Comparison of ENCODE assay signal across 10 cellular contexts in genomic region chr19:50836543-50837195, GRCh38. TPM values are rescaled to one million over a fixed set of nuclear protein-coding genes. Genes with fewer than 3 reads are reported as not detected.
A peak's percentile ranks its signal among the peaks of the same experiment; 100 is the strongest.
DNase-seq lines count a peak whose midpoint lies in the region; ATAC-seq, FAIRE-seq and TF ChIP-seq lines count a peak whose summit lies in the region.
"Had no signal": no experiment of that assay in that cellular context is flagged by ENCODE, and none has a peak within 500 bp of the region (broad histone marks: within the 10 kb centered on the region; RNA-seq: fewer than 3 reads in every experiment).

No MANE protein-coding gene starts in this region.

- H3K4me3 Mint-ChIP-seq in osteocyte (ENCODE audit: unreplicated experiment): peak overlapping the region; percentile 76

- no peaks in the 10 kb centered on the region for H3K9me2 ChIP-seq in DOHH2 (replicated peaks; ENCODE audit: control insufficient read depth, low read length)

- H3K27me3 ChIP-seq in DOHH2 (ENCODE audit: control insufficient read depth, low read length): peaks cover 23% of the 10 kb centered on the region
- H3K27me3 ChIP-seq in NT2/D1 (ENCODE audit: insufficient read depth, insufficient read length): peaks cover 51% of the 10 kb centered on the region
- H3K27me3 ChIP-seq in H1 (replicated peaks in 1 of 4; ENCODE audit: control insufficient read depth in 3 of 4, extremely low read depth in 1 of 4, insufficient read depth in 3 of 4, low read length in 3 of 4): peaks cover 0 to 22% (median 7%) of the 10 kb centered on the region in 4 experiments; a peak in 6 of 7 replicates
- H3K27me3 ChIP-seq in small intestine (ENCODE audit: control insufficient read depth in 2 of 2, insufficient read depth in 2 of 2, low read length in 2 of 2): peaks cover 0 to 5% of the 10 kb centered on the region in 2 donors

- H3K36me3 Mint-ChIP-seq in osteocyte (ENCODE audit: unreplicated experiment): no peaks in the 10 kb centered on the region

- H3K79me1 ChIP-seq in H1 (ENCODE audit: low read depth, low read length): no peaks in the 10 kb centered on the region

- peak overlapping the region; percentile 91 for H3K4ac ChIP-seq in H1 (replicated peaks; ENCODE audit: insufficient read length, low read depth, low read length)

- ATAC-seq in GM21723 (IDR thresholded peaks at IDR 0.05; ENCODE audit: unreplicated experiment): no peak

- no peak for TF ChIP-seq RAD21 in H1 (IDR thresholded peaks at IDR 0.05 in 1 of 2, conservative IDR thresholded peaks at IDR 0.05 in 1 of 2; ENCODE audit: low read depth in 2 of 2, low read length in 2 of 2)

- H3K36me3 ChIP-seq in DOHH2 (ENCODE audit: control insufficient read depth, low read length) (no peaks in the 10 kb centered on the region), NT2/D1 (ENCODE audit: insufficient read depth, insufficient read length, low read length) (no peaks in the 10 kb centered on the region), H1 (ENCODE audit: control insufficient read depth in 2 of 4, insufficient read depth in 4 of 4, low read length in 3 of 4) (no peaks in the 10 kb centered on the region), small intestine (ENCODE audit: control insufficient read depth in 2 of 2, insufficient read depth in 2 of 2, low read length in 2 of 2) (no peaks in the 10 kb centered on the region)

- H3K23me2 ChIP-seq in H1 (ENCODE audit: low read depth, low read length): peaks cover 8% of the 10 kb centered on the region; the same call in 1 of the 2 replicates

- no peak overlapping the region for H2BK20ac ChIP-seq in H1 (ENCODE audit: low read length)

- H3K56ac ChIP-seq in H1 (replicated peaks; ENCODE audit: insufficient read length, low read depth, low read length): no peak overlapping the region

- peak overlapping the region; percentile 92; the same call in 1 of the 2 replicates for H2BK12ac ChIP-seq in H1 (ENCODE audit: low read depth, low read length)

- no peak for TF ChIP-seq POLR2A in H1 (IDR thresholded peaks at IDR 0.05; ENCODE audit: control extremely low read depth in 1 of 2, low read depth in 2 of 2, low read length in 2 of 2)

- no peak overlapping the region for H2BK120ac ChIP-seq in H1 (replicated peaks; ENCODE audit: low read depth, low read length)

- POLR2A ChIA-PET in H1 (lab: Charles Lee; ENCODE audit: partially characterized antibody): interaction anchor here (0.6 to 5.4 kb wide), 6 partner anchors 32 to 912 kb away, joined by 3 to 24 read pairs (median 4); no protein-coding TSS in a partner anchor

- H4K5ac ChIP-seq in H1 (ENCODE audit: insufficient read length, low read depth, low read length): no peak overlapping the region

- no peaks in the 10 kb centered on the region for H3K9me3 Mint-ChIP-seq in osteocyte (ENCODE audit: unreplicated experiment)

- peaks cover 9% of the 10 kb centered on the region for H3K4me1 Mint-ChIP-seq in osteocyte (ENCODE audit: unreplicated experiment)

- TF ChIP-seq EP300 in H1 (IDR thresholded peaks at IDR 0.05; ENCODE audit: borderline replicate concordance in 1 of 2, low read depth in 2 of 2, low read length in 2 of 2): no peak

- H3K27me3 Mint-ChIP-seq in osteocyte (ENCODE audit: unreplicated experiment): no peaks in the 10 kb centered on the region

- CTCF ChIA-PET in H1 (lab: Charles Lee; ENCODE audit: partially characterized antibody): interaction anchor here (0.5 to 1.4 kb wide), 5 partner anchors 22 to 167 kb away, joined by 3 to 6 read pairs (median 3); no protein-coding TSS in a partner anchor

- H3K27ac ChIP-seq in DOHH2 (ENCODE audit: low read depth, low read length) (no peak overlapping the region), H1 (ENCODE audit: low read depth, low read length) (no peak overlapping the region), small intestine (ENCODE audit: low read depth in 1 of 2, low read length in 1 of 2) (no peak overlapping the region)

- WGBS in H1 (ENCODE audit: extremely low coverage in 1 of 2, insufficient coverage in 1 of 2, insufficient read length in 1 of 2, insufficient replicate concordance in 2 of 2, low coverage in 1 of 2, low lambda C conversion rate in 2 of 2, missing lambda C conversion rate in 1 of 2), 2 experiments: 72% methylated on average over 17 of the region's 19 CpGs; no CpG with 5 or more reads in 1 of the 2 experiments
- 14 to 47% (median 30%) methylated on average over 19 of the region's 19 CpGs for WGBS in small intestine, 3 donors

- no peak overlapping the region for H3K23ac ChIP-seq in H1 (ENCODE audit: insufficient read length)

- H3K4me2 ChIP-seq in DOHH2 (ENCODE audit: low read length): peak overlapping the region; percentile 71
- H3K4me2 ChIP-seq in H1 (ENCODE audit: insufficient read depth in 1 of 2, low read depth in 2 of 2, low read length in 2 of 2): peak overlapping the region; percentile 80

- peak overlapping the region; percentile 83 for H3K9ac ChIP-seq in NT2/D1 (ENCODE audit: insufficient read length, low read depth)
- H3K9ac ChIP-seq in H1 (replicated peaks in 1 of 4; ENCODE audit: extremely low read depth in 1 of 4, low read depth in 3 of 4, low read length in 3 of 4): 0 out of 7 replicates have a peak overlapping the region, but pooled peaks of 2 of the 4 experiments have one; percentile 7 to 43

- H3K14ac ChIP-seq in H1 (ENCODE audit: insufficient read length): no peak overlapping the region

- no peak for TF ChIP-seq CTCF in DOHH2 (IDR thresholded peaks at IDR 0.05; ENCODE audit: low read depth, low read length, poor library complexity, severe bottlenecking)
- no peak for TF ChIP-seq CTCF in H1 (IDR thresholded peaks at IDR 0.05; ENCODE audit: control extremely low read depth in 1 of 3, insufficient read depth in 1 of 3, low read depth in 1 of 3, low read length in 3 of 3)
- no peak for TF ChIP-seq CTCF in osteocyte (IDR thresholded peaks at IDR 0.05)

- H3K18ac ChIP-seq in H1 (ENCODE audit: extremely low read depth, low read length): peak overlapping the region; percentile 66

- 0 out of 2 replicates have a peak overlapping the region, but pooled peaks have one; percentile 29 for H2BK15ac ChIP-seq in H1 (ENCODE audit: low read length)

- H2AK5ac ChIP-seq in H1 (ENCODE audit: low read depth, low read length): 0 out of 2 replicates have a peak overlapping the region, but pooled peaks have one; percentile 24

- H2AFZ ChIP-seq in H1 (ENCODE audit: low read length): peak overlapping the region; percentile 69

- no peak overlapping the region for H3K27ac Mint-ChIP-seq in osteocyte (ENCODE audit: unreplicated experiment)

- H2BK5ac ChIP-seq in H1 (ENCODE audit: low read depth, low read length): peak overlapping the region; percentile 82; the same call in 1 of the 2 replicates

- peaks cover 13% of the 10 kb centered on the region for H3K4me1 ChIP-seq in DOHH2 (ENCODE audit: control insufficient read depth, low read length)
- H3K4me1 ChIP-seq in NT2/D1 (ENCODE audit: insufficient read depth, insufficient read length): peaks cover 2% of the 10 kb centered on the region
- H3K4me1 ChIP-seq in H1 (replicated peaks in 1 of 4; ENCODE audit: control insufficient read depth in 3 of 4, insufficient read depth in 4 of 4, low read length in 3 of 4): peaks cover 0 to 7% (median 2%) of the 10 kb centered on the region in 4 experiments; a peak in 3 of 7 replicates
- H3K4me1 ChIP-seq in small intestine (ENCODE audit: control insufficient read depth in 2 of 2, insufficient read depth in 1 of 2, low read depth in 1 of 2, low read length in 1 of 2): no peaks in the 10 kb centered on the region

- no peaks in the 10 kb centered on the region for H3K9me3 ChIP-seq in DOHH2 (ENCODE audit: control insufficient read depth, insufficient read depth, low read length)
- no peaks in the 10 kb centered on the region for H3K9me3 ChIP-seq in NT2/D1 (ENCODE audit: insufficient read depth, low read length)
- no peaks in the 10 kb centered on the region for H3K9me3 ChIP-seq in H1 (ENCODE audit: insufficient read depth in 2 of 2, low read depth in 1 of 2, low read length in 1 of 2)
- no peaks in the 10 kb centered on the region for H3K9me3 ChIP-seq in small intestine (ENCODE audit: control insufficient read depth, low read depth)

- H4K8ac ChIP-seq in H1 (ENCODE audit: extremely low read depth, insufficient read depth, low read length): peak overlapping the region; percentile 92

- DNase-seq in NT2/D1 (ENCODE audit: low read depth, low spot score) (no peak), H1 (ENCODE audit: low read depth in 1 of 2, low spot score in 2 of 2) (no peak), osteocyte (ENCODE audit: extremely low spot score, unreplicated experiment) (no peak), small intestine (no peak), NCI-H2227 treated with DMSO at 0.1 percent for 48 hours (lab: John Stamatoyannopoulos, UW) (no peak)
- DNase-seq: SIG-M5 had no signal

- H4K91ac ChIP-seq in H1 (replicated peaks; ENCODE audit: insufficient read length, low read length): peak overlapping the region; percentile 78

- no peak for FAIRE-seq in H1 (lab: Jason Lieb, UNC)
- FAIRE-seq in small intestine (lab: Jason Lieb, UNC): no peak
- FAIRE-seq: islet of Langerhans had no signal

- H3K4me3 ChIP-seq in DOHH2 (ENCODE audit: low read length): no peak overlapping the region
- peak overlapping the region; percentile 72 for H3K4me3 ChIP-seq in NT2/D1 (ENCODE audit: insufficient read length, low read depth)
- H3K4me3 ChIP-seq in H1 (ENCODE audit: extremely low read depth in 1 of 4, insufficient read depth in 2 of 4, low read depth in 3 of 4, low read length in 4 of 4): peak overlapping the region; percentile 59 to 76 (median 64); a peak in 6 of 8 replicates
- no peak overlapping the region for H3K4me3 ChIP-seq in small intestine (ENCODE audit: low read depth in 1 of 2, low read length in 2 of 2)

- no peaks in the 10 kb centered on the region for H3F3A ChIP-seq in DOHH2 (ENCODE audit: control insufficient read depth, insufficient read depth)

- H3K79me2 ChIP-seq in DOHH2 (ENCODE audit: control insufficient read depth, low read length) (no peaks in the 10 kb centered on the region), H1 (ENCODE audit: control insufficient read depth in 1 of 2, insufficient read depth in 2 of 2, low read length in 2 of 2) (no peaks in the 10 kb centered on the region)

- no peaks in the 10 kb centered on the region for H4K20me1 ChIP-seq in DOHH2 (ENCODE audit: control insufficient read depth, insufficient read depth, low read depth, low read length)
- H4K20me1 ChIP-seq in H1 (replicated peaks in 1 of 2; ENCODE audit: control insufficient read depth in 1 of 2, insufficient read depth in 2 of 2, low read length in 2 of 2): no peaks in the 10 kb centered on the region

RNA-seq across cellular contexts. Expression of gene KLK15, which starts 3.3 kb away (rescaled TPM):
- total RNA-seq in H1 (2021; fragmentation: NEBNext Ultra II Directional; extraction: Animal tissue kit (Norgen Biotek cat#: 25700)): not detected in 2 replicates
- polyA plus RNA-seq in H1 (2011; rRNA removed) (not detected in 2 replicates), small intestine (not detected)
- 0.06 TPM for polyA plus RNA-seq in H1 (2011; cell fraction: cytosol; rRNA removed)
- 0.20 TPM for polyA plus RNA-seq in H1 (2011; cell fraction: nucleus; rRNA removed)
- not detected in 4 replicates for polyA plus RNA-seq in H1 (2012, experiment 1 of 2)
- polyA plus RNA-seq in H1 (2012, experiment 2 of 2): not detected
- polyA plus RNA-seq in H1 (2013, experiment 1 of 2): 0.04 TPM
- polyA plus RNA-seq in H1 (2013, experiment 2 of 2): not detected
- polyA minus RNA-seq in H1 (2011; rRNA and poly(A)+ RNA removed): not detected in 2 replicates
- not detected for polyA minus RNA-seq in H1 (2011; cell fraction: cytosol; rRNA and poly(A)+ RNA removed)
- polyA minus RNA-seq in H1 (2011; cell fraction: nucleus; rRNA and poly(A)+ RNA removed): not detected
- total RNA-seq in osteocyte: not detected in 2 replicates
- total RNA-seq: subcutaneous adipose tissue had no signal

RNA-seq across cellular contexts. Expression of gene KLK1, which starts 13.1 kb away (rescaled TPM):
- total RNA-seq in H1 (2021; fragmentation: NEBNext Ultra II Directional; extraction: Animal tissue kit (Norgen Biotek cat#: 25700)): 3.4 and 4.8 TPM in 2 replicates
- polyA plus RNA-seq in H1 (2011; rRNA removed) (4.0 and 5.8 TPM in 2 replicates), small intestine (10 to 100 TPM; 12.5 to 45.6 (median 14.1) TPM)
- polyA plus RNA-seq in H1 (2011; cell fraction: cytosol; rRNA removed): 4.8 TPM
- polyA plus RNA-seq in H1 (2011; cell fraction: nucleus; rRNA removed): 7.1 TPM
- 5.2 to 6.7 TPM (median 5.7 TPM) in 4 replicates for polyA plus RNA-seq in H1 (2012, experiment 1 of 2)
- 4.1 TPM for polyA plus RNA-seq in H1 (2012, experiment 2 of 2)
- 6.2 TPM for polyA plus RNA-seq in H1 (2013, experiment 1 of 2)
- polyA plus RNA-seq in H1 (2013, experiment 2 of 2): 5.8 TPM
- 0.63 and 1.4 TPM in 2 replicates for polyA minus RNA-seq in H1 (2011; rRNA and poly(A)+ RNA removed)
- polyA minus RNA-seq in H1 (2011; cell fraction: cytosol; rRNA and poly(A)+ RNA removed): 1.3 TPM
- 2.9 TPM for polyA minus RNA-seq in H1 (2011; cell fraction: nucleus; rRNA and poly(A)+ RNA removed)
- not detected in 2 replicates for total RNA-seq in osteocyte

RNA-seq across cellular contexts. Expression of gene KLK3, which starts 18.0 kb away (rescaled TPM):
- total RNA-seq in H1 (2021; fragmentation: NEBNext Ultra II Directional; extraction: Animal tissue kit (Norgen Biotek cat#: 25700)): not detected in 2 replicates
- polyA plus RNA-seq in H1 (2011; rRNA removed): 0.08 and 0.25 TPM in 2 replicates
- polyA plus RNA-seq in H1 (2011; cell fraction: cytosol; rRNA removed): 0.13 TPM
- 0.86 TPM for polyA plus RNA-seq in H1 (2011; cell fraction: nucleus; rRNA removed)
- 0.15 TPM in 1 of 4 replicates, not detected in the others for polyA plus RNA-seq in H1 (2012, experiment 1 of 2)
- polyA plus RNA-seq in H1 (2012, experiment 2 of 2): not detected
- polyA plus RNA-seq in H1 (2013, experiment 1 of 2): 0.04 TPM
- polyA plus RNA-seq in H1 (2013, experiment 2 of 2): 0.06 TPM
- 0.61 and 0.69 TPM in 2 replicates for polyA minus RNA-seq in H1 (2011; rRNA and poly(A)+ RNA removed)
- polyA minus RNA-seq in H1 (2011; cell fraction: cytosol; rRNA and poly(A)+ RNA removed): not detected
- not detected for polyA minus RNA-seq in H1 (2011; cell fraction: nucleus; rRNA and poly(A)+ RNA removed)
- not detected in 2 replicates for total RNA-seq in osteocyte
- 1 to 10 TPM in 1 of 3 donors, under 1 TPM in 2; 0.07 to 1.1 (median 0.27) TPM for polyA plus RNA-seq in small intestine
- total RNA-seq: subcutaneous adipose tissue had no signal

RNA-seq across cellular contexts. Expression of gene KLK2, which starts 36.6 kb away (rescaled TPM):
- total RNA-seq in H1 (2021; fragmentation: NEBNext Ultra II Directional; extraction: Animal tissue kit (Norgen Biotek cat#: 25700)): not detected in 2 replicates
- 0.20 and 0.36 TPM in 2 replicates for polyA plus RNA-seq in H1 (2011; rRNA removed)
- polyA plus RNA-seq in H1 (2011; cell fraction: cytosol; rRNA removed): 0.59 TPM
- polyA plus RNA-seq in H1 (2011; cell fraction: nucleus; rRNA removed): 0.57 TPM
- polyA plus RNA-seq in H1 (2012, experiment 1 of 2): 0.30 to 0.33 TPM in 2 of 4 replicates, not detected in the others
- polyA plus RNA-seq in H1 (2012, experiment 2 of 2): 0.55 TPM
- 0.04 TPM for polyA plus RNA-seq in H1 (2013, experiment 1 of 2)
- 0.11 TPM for polyA plus RNA-seq in H1 (2013, experiment 2 of 2)
- not detected in 2 replicates for polyA minus RNA-seq in H1 (2011; rRNA and poly(A)+ RNA removed)
- not detected for polyA minus RNA-seq in H1 (2011; cell fraction: cytosol; rRNA and poly(A)+ RNA removed)
- not detected for polyA minus RNA-seq in H1 (2011; cell fraction: nucleus; rRNA and poly(A)+ RNA removed)
- total RNA-seq in osteocyte: not detected in 2 replicates
- polyA plus RNA-seq in small intestine: under 1 TPM in 1 of 3 donors, not detected in 2; 0.03 TPM

RNA-seq across cellular contexts. Expression of gene ACP4, which starts 46.5 kb away (rescaled TPM):
- not detected in 2 replicates for total RNA-seq in H1 (2021; fragmentation: NEBNext Ultra II Directional; extraction: Animal tissue kit (Norgen Biotek cat#: 25700))
- polyA plus RNA-seq in H1 (2011; rRNA removed): not detected in 2 replicates
- not detected for polyA plus RNA-seq in H1 (2011; cell fraction: cytosol; rRNA removed)
- not detected for polyA plus RNA-seq in H1 (2011; cell fraction: nucleus; rRNA removed)
- polyA plus RNA-seq in H1 (2012, experiment 1 of 2): not detected in 4 replicates
- polyA plus RNA-seq in H1 (2012, experiment 2 of 2): not detected
- polyA plus RNA-seq in H1 (2013, experiment 1 of 2): not detected
- not detected for polyA plus RNA-seq in H1 (2013, experiment 2 of 2)
- not detected in 2 replicates for polyA minus RNA-seq in H1 (2011; rRNA and poly(A)+ RNA removed)
- polyA minus RNA-seq in H1 (2011; cell fraction: cytosol; rRNA and poly(A)+ RNA removed): not detected
- polyA minus RNA-seq in H1 (2011; cell fraction: nucleus; rRNA and poly(A)+ RNA removed): not detected
- not detected in 2 replicates for total RNA-seq in osteocyte
- polyA plus RNA-seq in small intestine: not detected
- total RNA-seq: subcutaneous adipose tissue had no signal

Comparison
In these comparisons a context has a peak if more than half of its experiments do, and no peak if none do; other contexts are left out.
1. H3K4me3 ChIP-seq: peak in NT2/D1 (single experiment) and H1 (4 of 4); none in DOHH2 (single experiment) and small intestine (0 of 2).